Comparison of ENCODE assay signal across 27 cellular contexts in genomic region chr22:49622241-49623105, GRCh38.
"Had no signal": no experiment of that assay in that cellular context is flagged by ENCODE, and none has a peak within 500 bp of the region (broad histone marks: within the 10 kb centered on the region; RNA-seq: fewer than 3 reads in every experiment).

No MANE protein-coding gene starts in this region.

- H3K4me3 ChIP-seq: coronary artery, dorsolateral prefrontal cortex, heart right ventricle, left lung, SK-N-MC, skin epidermis, thoracic aorta, vagina had no signal

- H3K27me3 ChIP-seq: dorsolateral prefrontal cortex, vagina had no signal

- DNase-seq: activated CD4-positive, alpha-beta T cell treated with anti-CD3 and anti-CD28 coated beads for 36 hours; activated CD4-positive, alpha-beta T cell treated with anti-CD3 and anti-CD28 coated beads, Interleukin-2, amount 50 U/mL, for 4 hours; activated CD4-positive, CD25-positive, alpha-beta regulatory T cell; activated effector memory CD4-positive, alpha-beta T cell treated with Interleukin-2 at 50 U/mL for 16 hours; activated naive CD4-positive, alpha-beta T cell treated with anti-CD3 and anti-CD28 coated beads for 36 hours; activated T-cell treated with anti-CD3 and anti-CD28 coated beads for 4 hours; activated T-cell treated with anti-CD3 and anti-CD28 coated beads, Interleukin-2, amount 50 U/mL, for 72 hours; amygdala; cerebellar nuclear complex; effector memory CD4-positive, alpha-beta T cell; erythroblast; kidney glomerular epithelial cell; mammary epithelial cell; occipital lobe; stimulated activated CD4-positive, alpha-beta T cell treated with anti-CD3 and anti-CD28 coated beads, Interleukin-4, amount 100 ng/mL, for 24 hours; trophoblast cell had no signal

- H3K36me3 ChIP-seq: heart right ventricle, thoracic aorta, vagina had no signal

- H3K27ac ChIP-seq: coronary artery, dorsolateral prefrontal cortex, heart right ventricle, left lung, parathyroid adenoma, SK-N-MC, skin epidermis, thoracic aorta, vagina had no signal

- H3K4me1 ChIP-seq: heart right ventricle, left lung, parathyroid adenoma, vagina had no signal

- ATAC-seq: activated CD4-positive, alpha-beta T cell treated with anti-CD3 and anti-CD28 coated beads for 36 hours; activated T-cell treated with anti-CD3 and anti-CD28 coated beads, Interleukin-2, amount 50 U/mL, for 72 hours; left lung; sciatic nerve; stimulated activated effector memory CD8-positive, alpha-beta T cell treated with anti-CD3 and anti-CD28 coated beads, Interleukin-12 subunit alpha, Interleukin-12 subunit beta, amount 100 ng/mL, for 72 hours had no signal

- H3K9me3 ChIP-seq: heart right ventricle, left lung, thoracic aorta, vagina had no signal
